In genomic region chr6:154478691-154479090, GRCh38 we compare ENCODE assay signal across 18 cellular contexts. TPM values are rescaled to one million over a fixed set of nuclear protein-coding genes. Genes with fewer than 3 reads are reported as not detected.
DNase-seq lines count a peak whose midpoint lies in the region; ATAC-seq and TF ChIP-seq lines count a peak whose summit lies in the region.
"Had no signal": no experiment of that assay in that cellular context is flagged by ENCODE, and none has a peak within 500 bp of the region (broad histone marks: within the 10 kb centered on the region; RNA-seq: fewer than 3 reads in every experiment).

No MANE protein-coding gene starts in this region.

- no peaks in the 10 kb centered on the region for H3K36me3 ChIP-seq in ACC112 (ENCODE audit: insufficient read depth, low read length)
- no peaks in the 10 kb centered on the region for H3K36me3 ChIP-seq in fibroblast of lung (ENCODE audit: control insufficient read depth, insufficient read depth, low read length)
- H3K36me3 ChIP-seq in rectal smooth muscle tissue (ENCODE audit: control insufficient read depth, insufficient read depth, low read length), result no peaks in the 10 kb centered on the region
- H3K36me3 ChIP-seq: adrenal gland had no signal

- H2AFZ ChIP-seq in ACC112 (ENCODE audit: low read length, unreplicated experiment) (no peak overlapping the region), fibroblast of lung (ENCODE audit: low read length) (no peak overlapping the region)

- H3K27ac ChIP-seq in ACC112 (ENCODE audit: low read depth, low read length) (no peak overlapping the region), fibroblast of lung (ENCODE audit: insufficient read depth, low read length) (peak overlapping the region; percentile 53), rectal smooth muscle tissue (ENCODE audit: low read depth, low read length) (peak overlapping the region; percentile 78)
- H3K27ac ChIP-seq: adrenal gland, KMS-11 had no signal

- peak; percentile 28 to 35 for DNase-seq in fibroblast of lung (ENCODE audit: low read depth in 2 of 2)
- DNase-seq in stimulated activated CD8-positive, alpha-beta memory T cell treated with anti-CD3 and anti-CD28 coated beads, Interleukin-4, amount 100 ng/mL, for 48 hours, result no peak
- DNase-seq in mesenteric fat pad (ENCODE audit: low spot score), result no peak
- no peak for DNase-seq in GDM1 (lab: John Stamatoyannopoulos, UW)
- DNase-seq: activated CD4-positive, alpha-beta T cell treated with anti-CD3 and anti-CD28 coated beads for 48 hours; activated T-cell treated with anti-CD3 and anti-CD28 coated beads, Interleukin-2, amount 50 U/mL, for 24 hours; adrenal gland; COR-L47; mucosa of descending colon; NCI-H1436; retina; stimulated activated CD4-positive, alpha-beta T cell treated with anti-CD3 and anti-CD28 coated beads, Interleukin-4, amount 100 ng/mL, for 4 hours; T-helper 2 cell had no signal

- no peak for TF ChIP-seq CTCF in fibroblast of lung (conservative IDR thresholded peaks at IDR 0.05 in 1 of 2, IDR thresholded peaks at IDR 0.05 in 1 of 2; ENCODE audit: low read depth in 1 of 2, low read length in 2 of 2)

- H3K4me3 ChIP-seq in ACC112 (ENCODE audit: low read depth, low read length), result peak overlapping the region; percentile 54
- peak overlapping the region in 3 of 4 experiments; percentile 15 to 55 (median 44) for H3K4me3 ChIP-seq in fibroblast of lung (replicated peaks in 1 of 4; ENCODE audit: control extremely low read depth in 1 of 4, insufficient read depth in 1 of 4, low read depth in 3 of 4, low read length in 4 of 4)
- no peak overlapping the region for H3K4me3 ChIP-seq in rectal smooth muscle tissue (ENCODE audit: low read length)
- H3K4me3 ChIP-seq: adrenal gland, mucosa of descending colon had no signal

- H3K4me2 ChIP-seq in fibroblast of lung (ENCODE audit: extremely low read depth, insufficient read depth, low read length), result peak overlapping the region; percentile 88
- H3K4me2 ChIP-seq: KMS-11 had no signal

- H3K4me1 ChIP-seq in ACC112 (ENCODE audit: control insufficient read depth, insufficient read depth, low read length, unreplicated experiment) (peaks cover 27% of the 10 kb centered on the region), fibroblast of lung (ENCODE audit: control insufficient read depth, extremely low read depth, insufficient read depth, low read length) (peaks cover 14% of the 10 kb centered on the region), rectal smooth muscle tissue (ENCODE audit: control insufficient read depth, insufficient read depth, low read length) (peaks cover 52% of the 10 kb centered on the region)
- H3K4me1 ChIP-seq: adrenal gland had no signal

- H3K79me2 ChIP-seq in ACC112 (ENCODE audit: control insufficient read depth, insufficient read depth, low read length, unreplicated experiment) (peaks cover 2% of the 10 kb centered on the region), fibroblast of lung (ENCODE audit: control insufficient read depth, insufficient read depth, low read length) (peaks cover 34% of the 10 kb centered on the region)

- ATAC-seq in SK-N-SH treated with all-trans-retinoic acid at 6 μM for 48 hours (peak; percentile 51), GM18858 (IDR thresholded peaks at IDR 0.05; ENCODE audit: unreplicated experiment) (no peak)

- H3K9me3 ChIP-seq in fibroblast of lung (ENCODE audit: control insufficient read depth, insufficient read depth, low read depth, low read length), result no peaks in the 10 kb centered on the region
- H3K9me3 ChIP-seq: adrenal gland, mucosa of descending colon had no signal

- H3K27me3 ChIP-seq in ACC112 (ENCODE audit: insufficient read depth, low read length) (no peaks in the 10 kb centered on the region), fibroblast of lung (ENCODE audit: control insufficient read depth, insufficient read depth, low read length) (no peaks in the 10 kb centered on the region), rectal smooth muscle tissue (ENCODE audit: control insufficient read depth, insufficient read depth, low read length) (no peaks in the 10 kb centered on the region)
- H3K27me3 ChIP-seq: adrenal gland had no signal

- H4K20me1 ChIP-seq in fibroblast of lung (ENCODE audit: control insufficient read depth, extremely low read depth, insufficient read depth, low read length), result no peaks in the 10 kb centered on the region

- H3K9ac ChIP-seq in fibroblast of lung (ENCODE audit: insufficient read depth, low read length) (peak overlapping the region; percentile 5), rectal smooth muscle tissue (ENCODE audit: low read length) (no peak overlapping the region)
- H3K9ac ChIP-seq: KMS-11 had no signal

TF ChIP-seq in SK-N-SH treated with all-trans-retinoic acid at 6 μM for 48 hours, 23 proteins besides CTCF, POLR2A, EP300 and RAD21:
- TF ChIP-seq BACH2 (CRISPR knock-in tag; IDR thresholded peaks at IDR 0.05; ENCODE audit: borderline replicate concordance) (no peak), CREB5 (CRISPR knock-in tag; IDR thresholded peaks at IDR 0.05; ENCODE audit: low read depth) (no peak), CSRNP3 (CRISPR knock-in tag; IDR thresholded peaks at IDR 0.05) (no peak), ZNF70 (CRISPR knock-in tag; IDR thresholded peaks at IDR 0.05) (no peak), TCF4 (CRISPR knock-in tag; IDR thresholded peaks at IDR 0.05; ENCODE audit: borderline replicate concordance) (no peak), ZFP3 (CRISPR knock-in tag; IDR thresholded peaks at IDR 0.05) (no peak), TSHZ2 (CRISPR knock-in tag; IDR thresholded peaks at IDR 0.05) (no peak), POU6F1 (CRISPR knock-in tag; IDR thresholded peaks at IDR 0.05; ENCODE audit: borderline replicate concordance, low read depth) (no peak)

RNA-seq across cellular contexts. Expression of gene CNKSR3, which starts 31.8 kb away (rescaled TPM):
- 3.9 and 14.0 TPM in 2 replicates for total RNA-seq in fibroblast of lung
- 5.5 and 9.7 TPM in 2 replicates for polyA plus RNA-seq in fibroblast of lung
- 10.6 and 17.7 TPM in 2 replicates for polyA plus RNA-seq in fibroblast of lung (2012)
- 6.1 and 17.4 TPM in 2 replicates for polyA minus RNA-seq in fibroblast of lung (ENCODE audit: low replicate concordance)
- total RNA-seq in mesenteric fat pad, result 9.9 TPM

Comparison
In these comparisons a context has a peak if more than half of its experiments do, and no peak if none do; other contexts are left out.
1. DNase-seq: peak in fibroblast of lung (2 of 2); none in stimulated activated CD8-positive, alpha-beta memory T cell treated with anti-CD3 and anti-CD28 coated beads, Interleukin-4, amount 100 ng/mL, for 48 hours (single experiment), mesenteric fat pad (single experiment) and GDM1 (single experiment).